Comparison of ENCODE assay signal across 2 cellular contexts in genomic region chr7:118149394-118149793, GRCh38.
TF ChIP-seq lines count a peak whose summit lies in the region.

No MANE protein-coding gene starts in this region.

TF ChIP-seq in HepG2, 621 proteins besides CTCF, POLR2A, EP300 and RAD21:
- TF ChIP-seq ZBTB37 (CRISPR knock-in tag; IDR thresholded peaks at IDR 0.05), result no peak
- TF ChIP-seq CEBPB (IDR thresholded peaks at IDR 0.05; ENCODE audit: borderline replicate concordance, low read depth, low read length), result peak; percentile 46; the same call in 1 of the 2 replicates

TF ChIP-seq in K562, 482 proteins besides CTCF, POLR2A, EP300 and RAD21:
- TF ChIP-seq CEBPB (tag; IDR thresholded peaks at IDR 0.05) (peak; percentile 60), RERE (CRISPR knock-in tag; IDR thresholded peaks at IDR 0.05; ENCODE audit: borderline replicate concordance) (no peak), CEBPG (CRISPR knock-in tag; IDR thresholded peaks at IDR 0.05) (no peak), CEBPG (tag; conservative IDR thresholded peaks at IDR 0.05 in 1 of 2, IDR thresholded peaks at IDR 0.05 in 1 of 2) (peak in 1 of 2 experiments; percentile 78; a peak in 2 of 4 replicates)
